In the genomic region with DNA sequence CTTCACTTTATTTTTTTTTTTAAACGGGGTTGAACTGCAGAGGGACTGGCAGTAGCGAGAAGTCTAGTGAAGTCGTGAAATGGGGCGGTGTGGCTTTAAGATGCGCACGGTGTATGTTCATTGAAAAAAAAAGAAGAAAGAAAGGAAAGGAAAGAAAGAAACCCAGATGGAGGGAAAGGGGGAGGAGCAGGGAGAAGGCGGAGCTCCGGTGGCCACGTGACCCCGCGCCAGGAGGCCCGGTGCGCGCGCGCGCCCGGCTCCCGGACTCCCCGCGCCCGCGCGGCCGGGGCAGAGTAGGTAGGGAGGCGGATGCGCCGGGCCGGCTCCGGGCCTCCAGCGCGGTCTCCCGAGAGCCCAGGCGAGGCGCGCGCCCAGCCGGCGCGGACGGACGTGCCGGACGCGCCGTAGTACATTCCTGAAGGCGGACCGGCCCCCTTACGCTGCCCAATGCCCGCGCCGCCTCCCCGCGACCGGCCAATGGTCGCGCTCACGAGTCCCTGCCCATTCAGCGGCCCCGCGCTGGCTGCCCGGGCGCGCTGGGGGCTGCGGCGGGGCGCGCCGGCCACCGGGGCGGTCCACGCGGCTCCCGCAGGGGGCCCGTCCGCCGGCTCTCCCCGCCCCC, we compare ENCODE assay signal across 8 cellular contexts. TPM values are rescaled to one million over a fixed set of nuclear protein-coding genes. Genes with fewer than 3 reads are reported as not detected.
DNase-seq lines count a peak whose midpoint lies in the region; ATAC-seq and TF ChIP-seq lines count a peak whose summit lies in the region.

No MANE protein-coding gene starts in this region.

- H3K4me3 ChIP-seq in BLaER1 treated with 17β-estradiol and CSF1 and Interleukin-3, amounts not matched to agents 10 nM and 100 nM = peak overlapping the region; percentile 74 to 92 (median 88)
- peak overlapping the region; percentile 60 to 79 (median 79) for H3K4me3 ChIP-seq in right lobe of liver

- H3K9me3 Mint-ChIP-seq in activated CD4-positive, alpha-beta memory T cell treated with anti-CD3 and anti-CD28 coated beads for 36 hours = no peaks in the 10 kb centered on the region

- H3K27me3 ChIP-seq in BLaER1 treated with 17β-estradiol and CSF1 and Interleukin-3, amounts not matched to agents 10 nM and 100 nM = peaks cover 24 to 80% (median 64%) of the 10 kb centered on the region in 11 experiments
- no peaks in the 10 kb centered on the region for H3K27me3 ChIP-seq in right lobe of liver

- peak overlapping the region; percentile 83 to 96 (median 95) for H3K9ac ChIP-seq in BLaER1 treated with 17β-estradiol and CSF1 and Interleukin-3, amounts not matched to agents 10 nM and 100 nM

- H4K20me1 ChIP-seq in BLaER1 treated with 17β-estradiol and CSF1 and Interleukin-3, amounts not matched to agents 10 nM and 100 nM = peaks cover 0 to 6% (median 0%) of the 10 kb centered on the region in 11 experiments; a peak in 3 of 22 replicates

- no peaks in the 10 kb centered on the region for H3K36me3 Mint-ChIP-seq in activated CD4-positive, alpha-beta memory T cell treated with anti-CD3 and anti-CD28 coated beads for 36 hours

- H3K27ac Mint-ChIP-seq in activated CD4-positive, alpha-beta memory T cell treated with anti-CD3 and anti-CD28 coated beads for 36 hours = peak overlapping the region; percentile 88

- no peaks in the 10 kb centered on the region for H3K36me3 ChIP-seq in BLaER1 treated with 17β-estradiol and CSF1 and Interleukin-3, amounts not matched to agents 10 nM and 100 nM
- H3K36me3 ChIP-seq in right lobe of liver = no peaks in the 10 kb centered on the region

- H3K4me1 Mint-ChIP-seq in activated CD4-positive, alpha-beta memory T cell treated with anti-CD3 and anti-CD28 coated beads for 36 hours (ENCODE audit: low read depth) = peaks cover 32% of the 10 kb centered on the region

- intact Hi-C loops in activated CD4-positive, alpha-beta memory T cell treated with anti-CD3 and anti-CD28 coated beads for 36 hours (cut with micrococcal nuclease) = loop anchor here (1.0 to 10.0 kb wide), 6 partner anchors 16 to 512 kb away; a partner anchor contains a TSS
- intact Hi-C loops in right lobe of liver (cut with DNase I) = no loop called here

- no peaks in the 10 kb centered on the region for H3K9me3 ChIP-seq in BLaER1 treated with 17β-estradiol and CSF1 and Interleukin-3, amounts not matched to agents 10 nM and 100 nM (replicated peaks in 1 of 11)
- H3K9me3 ChIP-seq in right lobe of liver = no peaks in the 10 kb centered on the region

- CTCF ChIA-PET in activated CD4-positive, alpha-beta memory T cell treated with anti-CD3 and anti-CD28 coated beads for 36 hours (lab: Charles Lee) = interaction anchor here (0.6 kb wide), 1 partner anchor 130 kb away, joined by 3 read pairs; no protein-coding TSS in a partner anchor

- WGBS in right lobe of liver (ENCODE audit: insufficient coverage, low coverage, low lambda C conversion rate, missing lambda C conversion rate) = 1% methylated on average over 16 of the region's 78 CpGs

- peak overlapping the region; percentile 84 to 99 (median 95) for H3K4me2 ChIP-seq in BLaER1 treated with 17β-estradiol and CSF1 and Interleukin-3, amounts not matched to agents 10 nM and 100 nM

- H3K4me1 ChIP-seq in BLaER1 treated with 17β-estradiol and CSF1 and Interleukin-3, amounts not matched to agents 10 nM and 100 nM = peaks cover 31 to 51% (median 43%) of the 10 kb centered on the region in 10 experiments
- peaks cover 0 to 10% (median 5%) of the 10 kb centered on the region in 4 donors for H3K4me1 ChIP-seq in right lobe of liver

- H3K27me3 Mint-ChIP-seq in activated CD4-positive, alpha-beta memory T cell treated with anti-CD3 and anti-CD28 coated beads for 36 hours = peaks cover 19% of the 10 kb centered on the region

- peak; percentile 36 for ATAC-seq in GM19328 (IDR thresholded peaks at IDR 0.05; ENCODE audit: unreplicated experiment)
- peak; percentile 39 for ATAC-seq in HG03520 (IDR thresholded peaks at IDR 0.05; ENCODE audit: unreplicated experiment)
- ATAC-seq in right lobe of liver = peak; percentile 69 to 85 (median 77)

- DNase-seq in NCI-H526 treated with DMSO at 0.1 percent for 48 hours (lab: John Stamatoyannopoulos, UW) (peak; percentile 84), dermis microvascular lymphatic vessel endothelial cell (ENCODE audit: low read depth in 2 of 2) (peak; percentile 72 to 95), right lobe of liver (peak; percentile 91 to 93 (median 92))
- peak; percentile 91 for DNase-seq in activated CD4-positive, alpha-beta memory T cell treated with anti-CD3 and anti-CD28 coated beads for 36 hours
- peak; percentile 78 for DNase-seq in stimulated activated CD4-positive, alpha-beta T cell treated with anti-CD3 and anti-CD28 coated beads, Interleukin-2, amount 100 ng/mL, for 4 hours (ENCODE audit: low read depth)

- H3K4me3 Mint-ChIP-seq in activated CD4-positive, alpha-beta memory T cell treated with anti-CD3 and anti-CD28 coated beads for 36 hours = peak overlapping the region; percentile 88

- peak in 1 of 4 donors; percentile 14 for TF ChIP-seq CTCF in right lobe of liver (IDR thresholded peaks at IDR 0.05)

- peak; percentile 90 for TF ChIP-seq POLR2A in right lobe of liver (IDR thresholded peaks at IDR 0.05)

- H3K27ac ChIP-seq in BLaER1 treated with 17β-estradiol and CSF1 and Interleukin-3, amounts not matched to agents 10 nM and 100 nM = peak overlapping the region; percentile 73 to 98 (median 95)
- peak overlapping the region; percentile 78 to 81 (median 78) for H3K27ac ChIP-seq in right lobe of liver

- POLR2A ChIA-PET in activated CD4-positive, alpha-beta memory T cell treated with anti-CD3 and anti-CD28 coated beads for 36 hours (lab: Charles Lee) = interaction anchor here (0.9 kb wide), 1 partner anchor 10 kb away, joined by 3 read pairs; no protein-coding TSS in a partner anchor

RNA-seq across cellular contexts. Expression of a gene that starts 6.0 kb away (rescaled TPM):
- 1 to 10 TPM; 3.9 to 6.3 TPM for total RNA-seq in activated CD4-positive, alpha-beta memory T cell treated with anti-CD3 and anti-CD28 coated beads for 36 hours
- 2.6 and 3.3 TPM in 2 replicates for total RNA-seq in dermis microvascular lymphatic vessel endothelial cell
- 1 to 10 TPM; 2.0 to 8.3 (median 5.2) TPM for total RNA-seq in right lobe of liver

Comparison
In these comparisons a context has a peak if more than half of its experiments do, and no peak if none do; other contexts are left out.
1. Peak in every context shown above with its lines: DNase-seq, ATAC-seq, H3K4me3 ChIP-seq and H3K27ac ChIP-seq.